ENCODE assay signal across 10 cellular contexts in genomic region chr2:188976545-188977268, GRCh38. TPM values are rescaled to one million over a fixed set of nuclear protein-coding genes. Genes with fewer than 3 reads are reported as not detected.
DNase-seq lines count a peak whose midpoint lies in the region; ATAC-seq, FAIRE-seq and TF ChIP-seq lines count a peak whose summit lies in the region.
"Had no signal": no experiment of that assay in that cellular context is flagged by ENCODE, and none has a peak within 500 bp of the region (broad histone marks: within the 10 kb centered on the region; RNA-seq: fewer than 3 reads in every experiment).

No MANE protein-coding gene starts in this region.

- no peak overlapping the region for H3K9ac ChIP-seq in PC-3 (ENCODE audit: low read length)

- H3K9me3 ChIP-seq in PC-3 (ENCODE audit: low read length) (no peaks in the 10 kb centered on the region), ovary (no peaks in the 10 kb centered on the region)

- POLR2A ChIA-PET in PC-3 (lab: Charles Lee; ENCODE audit: unreplicated experiment), result interaction anchor here (0.6 kb wide), 1 partner anchor 452 kb away, joined by 3 read pairs; no protein-coding TSS in a partner anchor

- no peaks in the 10 kb centered on the region for H3F3A ChIP-seq in PC-3 (ENCODE audit: low read length, unreplicated experiment)

- H3K4me1 Mint-ChIP-seq in Calu3 (ENCODE audit: low read depth, unreplicated experiment), result no peaks in the 10 kb centered on the region

- no peak overlapping the region for H3K4me3 Mint-ChIP-seq in Calu3 (ENCODE audit: low read depth, unreplicated experiment)

- no peaks in the 10 kb centered on the region for H3K9me2 ChIP-seq in PC-3 (replicated peaks; ENCODE audit: low read length)

- H4K20me1 ChIP-seq in PC-3 (ENCODE audit: low read length), result no peaks in the 10 kb centered on the region

- no peaks in the 10 kb centered on the region for H3K27me3 Mint-ChIP-seq in Calu3 (ENCODE audit: unreplicated experiment)

- FAIRE-seq in GM12892 (lab: Jason Lieb, UNC), result no peak

- no peak for TF ChIP-seq EP300 in ovary (IDR thresholded peaks at IDR 0.05)

- whole genome bisulfite sequencing in ovary, 3 donors, result 5 to 9% (median 8%) methylated on average over 8 of the region's 8 CpGs

- H3K4me1 ChIP-seq in PC-3 (ENCODE audit: insufficient read depth, low read length), result peaks cover 12% of the 10 kb centered on the region; the same call in 1 of the 2 replicates
- H3K4me1 ChIP-seq in ovary (ENCODE audit: insufficient read depth), result no peaks in the 10 kb centered on the region

- peak overlapping the region; percentile 46; the same call in 1 of the 2 replicates for H3K4me2 ChIP-seq in PC-3 (ENCODE audit: low read length)

- no peaks in the 10 kb centered on the region for H3K36me3 ChIP-seq in PC-3 (ENCODE audit: low read depth, low read length)
- no peaks in the 10 kb centered on the region for H3K36me3 ChIP-seq in ovary

- intact Hi-C loops in Calu3 (cut with micrococcal nuclease; ENCODE audit: unreplicated experiment), result no loop called here
- intact Hi-C loops in PC-3 (cut with micrococcal nuclease), result loop anchor here (2.0 to 5.0 kb wide), 2 partner anchors 199 to 380 kb away; no protein-coding TSS in a partner anchor
- intact Hi-C loops in ovary (cut with DNase I), result loop anchor here in 3 of 4 donors (5.0 to 10.0 kb wide), 3 partner anchors 192 to 454 kb away; no protein-coding TSS in a partner anchor

- no peak for TF ChIP-seq POLR2A in ovary (IDR thresholded peaks at IDR 0.05)
- no peak for TF ChIP-seq POLR2A in GM12892 (IDR thresholded peaks at IDR 0.05; ENCODE audit: low read depth, low read length)

- CTCF ChIA-PET in Calu3 (lab: Charles Lee) (interaction anchor here (0.6 to 1.9 kb wide), 2 partner anchors 452 to 463 kb away, joined by 3 to 9 read pairs; no protein-coding TSS in a partner anchor), PC-3 (lab: Charles Lee) (interaction anchor here (0.7 to 1.3 kb wide), 3 partner anchors 10 to 1220 kb away, joined by 4 to 23 read pairs (median 5); no protein-coding TSS in a partner anchor)

- no peaks in the 10 kb centered on the region for H3K79me2 ChIP-seq in PC-3 (ENCODE audit: low read length)

- H3K4me3 ChIP-seq in PC-3 (ENCODE audit: low read length), result no peak overlapping the region
- H3K4me3 ChIP-seq in fibroblast of mammary gland (ENCODE audit: control insufficient read depth, low read depth, low read length), result peak overlapping the region; percentile 85
- H3K4me3 ChIP-seq in ovary, result peak overlapping the region; percentile 45

- ATAC-seq in PC-3, result peak; percentile 69

- TF ChIP-seq CTCF in Calu3 (IDR thresholded peaks at IDR 0.05; ENCODE audit: unreplicated experiment), result peak; percentile 29
- peak; percentile 90 for TF ChIP-seq CTCF in PC-3 (conservative IDR thresholded peaks at IDR 0.05; ENCODE audit: low read depth, low read length)
- TF ChIP-seq CTCF in fibroblast of mammary gland (conservative IDR thresholded peaks at IDR 0.05; ENCODE audit: control insufficient read depth, insufficient read depth, low read depth, low read length), result peak; percentile 53
- TF ChIP-seq CTCF in ovary (IDR thresholded peaks at IDR 0.05), result peak; percentile 18 to 75 (median 67)

- H2AFZ ChIP-seq in PC-3 (ENCODE audit: low read length), result peak overlapping the region; percentile 60

- no TSS peak for BruUV-seq in Calu3 (replicated peaks; lab: Mats Ljungman, UMichigan)
- BruUV-seq in PC-3 (replicated peaks; lab: Mats Ljungman, UMichigan), result no TSS peak

- DNase-seq in Calu3 (no peak), PC-3 (peak; percentile 76), fibroblast of mammary gland (ENCODE audit: low read depth) (peak; percentile 84), ovary (no peak), GM12892 (ENCODE audit: insufficient read length) (no peak), NCI-H2171 (lab: John Stamatoyannopoulos, UW) (no peak), COLO668 (lab: John Stamatoyannopoulos, UW; ENCODE audit: unreplicated experiment) (no peak)
- DNase-seq in stimulated activated CD4-positive, alpha-beta T cell treated with anti-CD3 and anti-CD28 coated beads, Interleukin-2, amount 100 ng/mL, for 48 hours, result no peak
- DNase-seq: NCI-H187 treated with DMSO at 0.1 percent for 48 hours; stimulated activated CD4-positive, alpha-beta T cell treated with anti-CD3 and anti-CD28 coated beads, Interleukin-1b, Interleukin-23, amount 100 ng/mL, for 48 hours had no signal

- H3K27ac Mint-ChIP-seq in Calu3 (ENCODE audit: unreplicated experiment), result no peak overlapping the region

- no peaks in the 10 kb centered on the region for H3K9me3 Mint-ChIP-seq in Calu3 (ENCODE audit: low read depth, unreplicated experiment)

- no peak overlapping the region for H3K27ac ChIP-seq in PC-3 (ENCODE audit: low read length)
- H3K27ac ChIP-seq in ovary, result peak overlapping the region; percentile 4 to 79

- H3K27me3 ChIP-seq in PC-3 (ENCODE audit: low read length) (no peaks in the 10 kb centered on the region), ovary (no peaks in the 10 kb centered on the region)

- no peaks in the 10 kb centered on the region for H3K36me3 Mint-ChIP-seq in Calu3 (ENCODE audit: insufficient read depth, unreplicated experiment)

RNA-seq across cellular contexts. Expression of gene COL3A1, which starts 2.5 kb away (rescaled TPM):
- total RNA-seq in Calu3 (2022) (not detected in 2 replicates), PC-3 (2014; rRNA removed) (0.23 and 0.36 TPM in 2 replicates), ovary (100 to 1,000 TPM; 105 to 361 (median 264) TPM)
- 100 to 1,000 TPM; 289 to 829 TPM for polyA plus RNA-seq in ovary
- 0.04 TPM for polyA plus RNA-seq in GM12892 (2012; ENCODE audit: missing spikeins)

Comparison
In these comparisons a context has a peak if more than half of its experiments do, and no peak if none do; other contexts are left out.
1. DNase-seq: peak in PC-3 (single experiment) and fibroblast of mammary gland (single experiment); none in Calu3 (single experiment), ovary (0 of 5), GM12892 (single experiment), NCI-H2171 (single experiment), COLO668 (single experiment) and stimulated activated CD4-positive, alpha-beta T cell treated with anti-CD3 and anti-CD28 coated beads, Interleukin-2, amount 100 ng/mL, for 48 hours (0 of 2).
2. CTCF ChIP-seq: peak in every context shown above with its lines; median percentile 90 in PC-3; 67 in ovary; 53 in fibroblast of mammary gland; 29 in Calu3.
3. RNA of gene COL3A1, which starts 2.5 kb away (total RNA-seq): 105 to 361 TPM in ovary; 0.23 to 0.36 TPM in PC-3 and not detected in Calu3; every median in the first group is over 10 times any median in the second.